Comparison of ENCODE assay signal across 35 cellular contexts in the genomic region with DNA sequence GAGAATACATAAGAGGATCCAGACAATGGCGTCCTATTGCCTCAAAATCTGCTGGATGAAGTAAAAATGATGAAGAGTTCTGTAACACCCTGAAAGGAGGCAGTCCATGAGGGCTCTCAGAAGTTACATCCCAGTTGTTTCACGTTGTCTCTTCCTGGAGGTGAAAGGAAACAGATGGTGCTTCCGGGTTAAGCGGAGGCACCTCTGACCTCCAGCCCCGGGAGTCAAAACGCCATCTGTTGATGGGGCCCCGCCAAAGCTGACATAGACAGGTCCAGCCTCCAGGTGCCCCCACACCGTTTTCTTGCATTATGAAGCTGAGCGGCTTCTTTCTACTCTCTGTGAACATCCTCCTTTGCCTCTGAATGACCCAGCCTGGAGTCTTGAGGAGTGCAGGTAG. TPM values are rescaled to one million over a fixed set of nuclear protein-coding genes. Genes with fewer than 3 reads are reported as not detected.
"Had no signal": no experiment of that assay in that cellular context is flagged by ENCODE, and none has a peak within 500 bp of the region (broad histone marks: within the 10 kb centered on the region; RNA-seq: fewer than 3 reads in every experiment).

No MANE protein-coding gene starts in this region.

- H3K4me2 ChIP-seq: hepatocyte, smooth muscle cell had no signal

- H3K4me3 Mint-ChIP-seq: memory B cell; natural killer cell treated with Interleukin-12 subunit alpha and Interleukin-12 subunit beta and Interleukin-15 and Interleukin-18, amount 100 ng/mL, for 72 hours; neural crest cell; stimulated activated effector memory CD8-positive, alpha-beta T cell treated with anti-CD3 and anti-CD28 coated beads, Interleukin-12 subunit alpha, Interleukin-12 subunit beta, amount 100 ng/mL, for 72 hours; type B pancreatic cell had no signal

- H3K4me3 ChIP-seq: coronary artery, esophagus muscularis mucosa, gastroesophageal sphincter, heart left ventricle, hepatocyte, lung, smooth muscle cell, stomach, tibial artery had no signal

- H3K27ac ChIP-seq: coronary artery, esophagus muscularis mucosa, foreskin keratinocyte, gastroesophageal sphincter, heart left ventricle, hepatocyte, parathyroid adenoma, stomach, tibial artery had no signal

- H3K4me1 Mint-ChIP-seq: memory B cell; neural crest cell; stimulated activated effector memory CD8-positive, alpha-beta T cell treated with anti-CD3 and anti-CD28 coated beads, Interleukin-12 subunit alpha, Interleukin-12 subunit beta, amount 100 ng/mL, for 72 hours had no signal

- ATAC-seq: foreskin keratinocyte; gastroesophageal sphincter; heart left ventricle; left lobe of liver; natural killer cell treated with Interleukin-12 subunit alpha and Interleukin-12 subunit beta and Interleukin-15 and Interleukin-18, amount 100 ng/mL, for 72 hours; sciatic nerve; stimulated activated effector memory CD8-positive, alpha-beta T cell treated with anti-CD3 and anti-CD28 coated beads, Interleukin-12 subunit alpha, Interleukin-12 subunit beta, amount 100 ng/mL, for 72 hours had no signal

- FAIRE-seq: endothelial cell of umbilical vein, kidney, urothelium cell line had no signal

- H2AFZ ChIP-seq: hepatocyte, parathyroid adenoma had no signal

- H3K36me3 Mint-ChIP-seq: memory B cell; stimulated activated effector memory CD8-positive, alpha-beta T cell treated with anti-CD3 and anti-CD28 coated beads, Interleukin-12 subunit alpha, Interleukin-12 subunit beta, amount 100 ng/mL, for 72 hours; type B pancreatic cell had no signal

- H3K9me3 Mint-ChIP-seq: natural killer cell treated with Interleukin-12 subunit alpha and Interleukin-12 subunit beta and Interleukin-15 and Interleukin-18, amount 100 ng/mL, for 72 hours; type B pancreatic cell had no signal

- H3K36me3 ChIP-seq: esophagus muscularis mucosa, gastroesophageal sphincter, heart left ventricle, stomach, tibial artery had no signal

- H3K4me1 ChIP-seq: esophagus muscularis mucosa, foreskin keratinocyte, gastroesophageal sphincter, heart left ventricle, parathyroid adenoma, tibial artery had no signal

- H3K27ac Mint-ChIP-seq: memory B cell; natural killer cell treated with Interleukin-12 subunit alpha and Interleukin-12 subunit beta and Interleukin-15 and Interleukin-18, amount 100 ng/mL, for 72 hours; progenitor cell of endocrine pancreas; stimulated activated effector memory CD8-positive, alpha-beta T cell treated with anti-CD3 and anti-CD28 coated beads, Interleukin-12 subunit alpha, Interleukin-12 subunit beta, amount 100 ng/mL, for 72 hours; type B pancreatic cell had no signal

- DNase-seq: dermis blood vessel endothelial cell; effector memory CD4-positive, alpha-beta T cell; foreskin keratinocyte; heart left ventricle; kidney; stimulated activated CD4-positive, alpha-beta T cell treated with anti-CD3 and anti-CD28 coated beads, Interleukin-12 subunit alpha, Interleukin-12 subunit beta, amount 100 ng/mL, for 4 hours; stimulated activated CD4-positive, alpha-beta T cell treated with anti-CD3 and anti-CD28 coated beads, Interleukin-1b, Interleukin-23, amount 100 ng/mL, for 48 hours; stimulated activated CD4-positive, alpha-beta T cell treated with anti-CD3 and anti-CD28 coated beads, Interleukin-4, amount 100 ng/mL, for 24 hours; stimulated activated naive CD4-positive, alpha-beta T cell treated with Interleukin-2 at 50 U/mL for 16 hours; stomach; tibial artery had no signal

- H3K79me2 ChIP-seq: hepatocyte, parathyroid adenoma had no signal

- H3K9ac ChIP-seq: parathyroid adenoma had no signal

RNA-seq across cellular contexts. Expression of gene SEMG2, which starts 9.5 kb away (rescaled TPM):
- total RNA-seq: dermis blood vessel endothelial cell; endothelial cell of umbilical vein; epithelial cell of proximal tubule; esophagus muscularis mucosa; fibroblast of lung; foreskin keratinocyte; gastroesophageal sphincter; heart left ventricle; hepatocyte; left lobe of liver; liver; lung; mononuclear cell; natural killer cell treated with Interleukin-12 subunit alpha and Interleukin-12 subunit beta and Interleukin-15 and Interleukin-18, amount 100 ng/mL, for 72 hours; neural crest cell; osteoblast; progenitor cell of endocrine pancreas; sciatic nerve; smooth muscle cell; stomach; subcutaneous adipose tissue; temporal lobe had no signal
- polyA plus RNA-seq: endothelial cell of umbilical vein, fibroblast of lung, foreskin keratinocyte, heart left ventricle, hepatocyte, liver, lung, smooth muscle cell, stomach had no signal

RNA-seq across cellular contexts. Expression of gene SLPI, which starts 23.7 kb away (rescaled TPM):
- total RNA-seq: endothelial cell of umbilical vein, neural crest cell, progenitor cell of endocrine pancreas, temporal lobe had no signal
- polyA plus RNA-seq: endothelial cell of umbilical vein had no signal

RNA-seq across cellular contexts. Expression of gene SEMG1, which starts 23.8 kb away (rescaled TPM):
- total RNA-seq: dermis blood vessel endothelial cell; endothelial cell of umbilical vein; epithelial cell of proximal tubule; esophagus muscularis mucosa; fibroblast of lung; foreskin keratinocyte; gastroesophageal sphincter; heart left ventricle; hepatocyte; kidney; left lobe of liver; liver; mononuclear cell; natural killer cell treated with Interleukin-12 subunit alpha and Interleukin-12 subunit beta and Interleukin-15 and Interleukin-18, amount 100 ng/mL, for 72 hours; neural crest cell; osteoblast; progenitor cell of endocrine pancreas; sciatic nerve; smooth muscle cell; stomach; subcutaneous adipose tissue; temporal lobe had no signal
- polyA plus RNA-seq: endothelial cell of umbilical vein, fibroblast of lung, foreskin keratinocyte, heart left ventricle, hepatocyte, liver, lung, smooth muscle cell, stomach had no signal

RNA-seq across cellular contexts. Expression of gene PI3, which starts 55.9 kb away (rescaled TPM):
- total RNA-seq: dermis blood vessel endothelial cell; endothelial cell of umbilical vein; epithelial cell of proximal tubule; fibroblast of lung; left lobe of liver; liver; mononuclear cell; natural killer cell treated with Interleukin-12 subunit alpha and Interleukin-12 subunit beta and Interleukin-15 and Interleukin-18, amount 100 ng/mL, for 72 hours; neural crest cell; osteoblast; progenitor cell of endocrine pancreas; smooth muscle cell; subcutaneous adipose tissue; temporal lobe had no signal
- polyA plus RNA-seq: endothelial cell of umbilical vein, fibroblast of lung, liver, smooth muscle cell had no signal
